In the genomic region with DNA sequence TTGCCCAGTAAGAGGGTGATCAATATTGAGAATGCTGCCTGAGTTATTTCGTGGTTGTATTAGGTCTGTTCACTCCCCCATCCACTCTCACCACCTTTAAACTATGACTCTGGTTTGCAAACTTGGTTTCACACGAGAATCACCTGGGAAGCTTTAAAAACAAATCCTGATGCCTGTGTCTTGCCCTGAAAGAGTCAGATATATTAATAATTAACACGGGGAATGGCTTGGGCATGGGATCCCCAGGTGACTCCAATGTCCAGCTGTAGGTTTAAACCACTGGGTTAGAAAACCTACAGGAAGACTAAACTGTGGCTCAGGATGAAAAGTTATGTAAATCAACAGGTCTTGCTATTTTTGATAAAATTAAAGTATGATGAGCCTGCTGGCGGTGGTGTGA, we compare ENCODE assay signal across 30 cellular contexts.
"Had no signal": no experiment of that assay in that cellular context is flagged by ENCODE, and none has a peak within 500 bp of the region (broad histone marks: within the 10 kb centered on the region; RNA-seq: fewer than 3 reads in every experiment).

No MANE protein-coding gene starts in this region.

- H3K9me3 ChIP-seq: ascending aorta, heart left ventricle, left lung, neutrophil, suprapubic skin, tibial nerve had no signal

- H3K4me3 ChIP-seq: ascending aorta, heart left ventricle, left lung, lung, suprapubic skin, tibial nerve had no signal

- ATAC-seq: activated CD4-positive, CD25-positive, alpha-beta regulatory T cell treated with anti-CD3 and anti-CD28 coated beads, Interleukin-2, amount 50 U/mL, for 24 hours; effector memory CD8-positive, alpha-beta T cell; esophagus mucosa; heart left ventricle; left lung; stimulated activated naive B cell treated with anti-CD40 and anti-IgM and Interleukin-4, amounts not matched to agents 10 μg/mL and 1 μg/mL and 100 μg/mL, for 72 hours; T-helper 17 cell had no signal

- H3K4me1 ChIP-seq: left lung, suprapubic skin had no signal

- H3K9me3 Mint-ChIP-seq: activated naive CD4-positive, alpha-beta T cell treated with anti-CD3 and anti-CD28 coated beads, Interleukin-2, amount 10 ng/mL, durations not matched to agents 7 days and 5 days; brain; nephron progenitor cell had no signal

- H3K27ac Mint-ChIP-seq: activated naive CD4-positive, alpha-beta T cell treated with anti-CD3 and anti-CD28 coated beads, Interleukin-2, amount 10 ng/mL, durations not matched to agents 7 days and 5 days; activated naive CD8-positive, alpha-beta T cell treated with anti-CD3 and anti-CD28 coated beads, Interleukin-2, amount 10 ng/mL, durations not matched to agents 7 days and 5 days; brain; effector memory CD8-positive, alpha-beta T cell; nephron progenitor cell; progenitor cell of endocrine pancreas; stimulated activated naive B cell treated with anti-CD40 and anti-IgM and Interleukin-4, amounts not matched to agents 10 μg/mL and 1 μg/mL and 100 μg/mL, for 72 hours; T-helper 17 cell had no signal

- H3K4me1 Mint-ChIP-seq: activated naive CD4-positive, alpha-beta T cell treated with anti-CD3 and anti-CD28 coated beads, Interleukin-2, amount 10 ng/mL, durations not matched to agents 7 days and 5 days; activated naive CD8-positive, alpha-beta T cell treated with anti-CD3 and anti-CD28 coated beads, Interleukin-2, amount 10 ng/mL, durations not matched to agents 7 days and 5 days; stimulated activated naive B cell treated with anti-CD40 and anti-IgM and Interleukin-4, amounts not matched to agents 10 μg/mL and 1 μg/mL and 100 μg/mL, for 72 hours; T-helper 17 cell had no signal

- H3K27me3 ChIP-seq: ascending aorta, heart left ventricle, left lung, neutrophil, suprapubic skin, tibial nerve had no signal

- H3K36me3 ChIP-seq: left lung, neutrophil, WERI-Rb-1 had no signal

- H3K27ac ChIP-seq: ascending aorta, heart left ventricle, left lung, neutrophil, suprapubic skin, WERI-Rb-1 had no signal

- H3K36me3 Mint-ChIP-seq: activated naive CD4-positive, alpha-beta T cell treated with anti-CD3 and anti-CD28 coated beads, Interleukin-2, amount 10 ng/mL, durations not matched to agents 7 days and 5 days; activated naive CD8-positive, alpha-beta T cell treated with anti-CD3 and anti-CD28 coated beads, Interleukin-2, amount 10 ng/mL, durations not matched to agents 7 days and 5 days; brain; stimulated activated naive B cell treated with anti-CD40 and anti-IgM and Interleukin-4, amounts not matched to agents 10 μg/mL and 1 μg/mL and 100 μg/mL, for 72 hours had no signal

- DNase-seq: activated CD4-positive, alpha-beta T cell treated with anti-CD3 and anti-CD28 coated beads for 48 hours; activated CD4-positive, alpha-beta T cell treated with anti-CD3 and anti-CD28 coated beads, Interleukin-2, amount 50 U/mL, for 48 hours; activated CD8-positive, alpha-beta memory T cell treated with anti-CD3 and anti-CD28 coated beads, Interleukin-2, amount 50 U/mL, for 4 hours; activated gamma-delta T cell; activated naive CD4-positive, alpha-beta T cell treated with anti-CD3 and anti-CD28 coated beads, Interleukin-2, amount 10 ng/mL, durations not matched to agents 7 days and 5 days; activated naive CD8-positive, alpha-beta T cell treated with anti-CD3 and anti-CD28 coated beads, Interleukin-2, amount 10 ng/mL, durations not matched to agents 7 days and 5 days; activated T-cell treated with anti-CD3 and anti-CD28 coated beads, Interleukin-2, amount 50 U/mL, for 1 hour; cortex of kidney; effector memory CD8-positive, alpha-beta T cell; foreskin fibroblast; heart left ventricle; left lung; nephron progenitor cell; retina; stimulated activated CD4-positive, alpha-beta T cell treated with anti-CD3 and anti-CD28 coated beads, Interleukin-15, amount 100 ng/mL, for 24 hours; stimulated activated CD4-positive, alpha-beta T cell treated with anti-CD3 and anti-CD28 coated beads, Interleukin-2, amount 100 ng/mL, for 24 hours; stimulated activated naive B cell treated with anti-CD40 and anti-IgM and Interleukin-4, amounts not matched to agents 10 μg/mL and 1 μg/mL and 100 μg/mL, for 72 hours; SW 1271; T-helper 17 cell; T1000; WERI-Rb-1 had no signal

- H3K27me3 Mint-ChIP-seq: activated naive CD4-positive, alpha-beta T cell treated with anti-CD3 and anti-CD28 coated beads, Interleukin-2, amount 10 ng/mL, durations not matched to agents 7 days and 5 days; activated naive CD8-positive, alpha-beta T cell treated with anti-CD3 and anti-CD28 coated beads, Interleukin-2, amount 10 ng/mL, durations not matched to agents 7 days and 5 days; effector memory CD8-positive, alpha-beta T cell; stimulated activated naive B cell treated with anti-CD40 and anti-IgM and Interleukin-4, amounts not matched to agents 10 μg/mL and 1 μg/mL and 100 μg/mL, for 72 hours; T-helper 17 cell had no signal

- H3K4me3 Mint-ChIP-seq: activated naive CD4-positive, alpha-beta T cell treated with anti-CD3 and anti-CD28 coated beads, Interleukin-2, amount 10 ng/mL, durations not matched to agents 7 days and 5 days; activated naive CD8-positive, alpha-beta T cell treated with anti-CD3 and anti-CD28 coated beads, Interleukin-2, amount 10 ng/mL, durations not matched to agents 7 days and 5 days; brain; effector memory CD8-positive, alpha-beta T cell; nephron progenitor cell; stimulated activated naive B cell treated with anti-CD40 and anti-IgM and Interleukin-4, amounts not matched to agents 10 μg/mL and 1 μg/mL and 100 μg/mL, for 72 hours; T-helper 17 cell had no signal
